In genomic region chr12:25699454-25699853, GRCh38 we compare ENCODE assay signal across 17 cellular contexts.
DNase-seq lines count a peak whose midpoint lies in the region; TF ChIP-seq lines count a peak whose summit lies in the region.
"Had no signal": no experiment of that assay in that cellular context is flagged by ENCODE, and none has a peak within 500 bp of the region (broad histone marks: within the 10 kb centered on the region; RNA-seq: fewer than 3 reads in every experiment).

No MANE protein-coding gene starts in this region.

- H3K4me3 ChIP-seq in epithelial cell of esophagus (ENCODE audit: low read length) (no peak overlapping the region), skeletal muscle satellite cell (ENCODE audit: low read length) (no peak overlapping the region)

- no peaks in the 10 kb centered on the region for H3K27me3 ChIP-seq in skeletal muscle satellite cell (ENCODE audit: control insufficient read depth, insufficient read depth, low read length)
- H3K27me3 ChIP-seq: BE2C had no signal

- no peaks in the 10 kb centered on the region for H3K9me3 ChIP-seq in skeletal muscle satellite cell (replicated peaks; ENCODE audit: low read length)
- H3K9me3 ChIP-seq: BE2C had no signal

- H3K36me3 ChIP-seq in skeletal muscle satellite cell (ENCODE audit: insufficient read depth, low read length): no peaks in the 10 kb centered on the region
- H3K36me3 ChIP-seq: BE2C had no signal

- no peak for TF ChIP-seq CTCF in epithelial cell of esophagus (IDR thresholded peaks at IDR 0.05; ENCODE audit: insufficient read depth, low read depth, low read length, missing control alignments)

- no peak overlapping the region for H3K9ac ChIP-seq in skeletal muscle satellite cell (ENCODE audit: low read depth, low read length)

- H3K4me2 ChIP-seq in skeletal muscle satellite cell (ENCODE audit: low read length): peak overlapping the region; percentile 42

- DNase-seq in LHCN-M2 (ENCODE audit: low read depth) (peak; percentile 45), amniotic epithelial cell (ENCODE audit: low read depth) (peak; percentile 85), epithelial cell of esophagus (ENCODE audit: low read depth) (peak; percentile 10), NCI-H2171 treated with DMSO at 0.1 percent for 48 hours (lab: John Stamatoyannopoulos, UW) (no peak), NCI-H748 treated with DMSO at 0.1 percent for 48 hours (lab: John Stamatoyannopoulos, UW) (no peak)
- no peak for DNase-seq in central memory CD4-positive, alpha-beta T cell
- DNase-seq: BE2C; CD4-positive, alpha-beta T cell; DMS79; HFFc6; MM.1S; NCI-H1092 treated with DMSO at 0.1 percent for 48 hours; NCI-H1694; NCI-H2227 treated with DMSO at 0.1 percent for 48 hours; NCI-H526 treated with DMSO at 0.1 percent for 48 hours; RPMI8226 had no signal

- H3K4me1 ChIP-seq in skeletal muscle satellite cell (ENCODE audit: control insufficient read depth, insufficient read depth, low read length): peaks cover 28% of the 10 kb centered on the region

Comparison
In these comparisons a context has a peak if more than half of its experiments do, and no peak if none do; other contexts are left out.
1. DNase-seq: peak in LHCN-M2 (single experiment), amniotic epithelial cell (single experiment) and epithelial cell of esophagus (single experiment); none in NCI-H2171 treated with DMSO at 0.1 percent for 48 hours (single experiment), central memory CD4-positive, alpha-beta T cell (single experiment) and NCI-H748 treated with DMSO at 0.1 percent for 48 hours (single experiment).